ENCODE assay signal across 28 cellular contexts in the genomic region with DNA sequence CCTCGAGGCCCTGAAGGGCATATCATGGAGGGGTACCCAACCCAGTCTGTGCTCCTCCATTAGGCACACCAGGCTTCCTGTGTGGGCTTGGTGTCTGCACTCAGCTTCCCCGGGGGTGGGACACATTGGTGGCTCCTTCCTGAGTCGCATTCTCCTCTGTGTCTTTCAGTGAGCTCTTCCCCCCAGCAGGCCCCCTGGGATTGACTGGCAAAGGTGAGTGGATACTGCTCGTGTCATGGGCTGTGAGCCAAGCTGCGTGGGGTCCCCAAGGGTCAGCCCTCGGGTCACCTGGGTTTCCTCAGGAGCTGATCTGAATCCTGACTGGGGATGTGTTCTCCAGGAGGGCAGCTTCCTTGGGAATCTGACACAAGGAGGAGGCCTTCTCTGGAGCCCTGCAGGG.
DNase-seq lines count a peak whose midpoint lies in the region; ATAC-seq, FAIRE-seq and TF ChIP-seq lines count a peak whose summit lies in the region.
"Had no signal": no experiment of that assay in that cellular context is flagged by ENCODE, and none has a peak within 500 bp of the region (broad histone marks: within the 10 kb centered on the region; RNA-seq: fewer than 3 reads in every experiment).

No MANE protein-coding gene starts in this region.

- H3K4me3 ChIP-seq in right lobe of liver: no peak overlapping the region
- no peak overlapping the region for H3K4me3 ChIP-seq in HepG2 (replicated peaks in 1 of 3; ENCODE audit: insufficient read depth in 1 of 3, low read depth in 2 of 3, low read length in 3 of 3)
- no peak overlapping the region for H3K4me3 ChIP-seq in right cardiac atrium (ENCODE audit: low read length)
- no peak overlapping the region for H3K4me3 ChIP-seq in psoas muscle
- H3K4me3 ChIP-seq: A549; BLaER1 treated with 17β-estradiol and CSF1 and Interleukin-3, amounts not matched to agents 10 nM and 100 nM; GM12878 had no signal

- in situ Hi-C loops in HepG2 (cut with HindIII; ENCODE audit: extremely low pct_ligation_motif_present, low pct_unique_long_range_greater_than_20kb): no loop called here

- TF ChIP-seq EP300 in HepG2 (IDR thresholded peaks at IDR 0.05; ENCODE audit: low read depth in 2 of 2, low read length in 2 of 2) (no peak), HepG2 (CRISPR knock-in tag; IDR thresholded peaks at IDR 0.05; ENCODE audit: borderline replicate concordance) (no peak)

- FAIRE-seq in HepG2 (lab: Jason Lieb, UNC): no peak
- FAIRE-seq: A549, GM12878, H1 had no signal

- H3K36me3 ChIP-seq in right lobe of liver (no peaks in the 10 kb centered on the region), HepG2 (replicated peaks in 1 of 2; ENCODE audit: control insufficient read depth in 1 of 2, insufficient read depth in 2 of 2, low read length in 2 of 2) (no peaks in the 10 kb centered on the region), psoas muscle (ENCODE audit: insufficient read depth in 1 of 2, low read depth in 1 of 2) (no peaks in the 10 kb centered on the region)
- H3K36me3 ChIP-seq: BLaER1 treated with 17β-estradiol and CSF1 and Interleukin-3, amounts not matched to agents 10 nM and 100 nM had no signal

- DNase-seq in right lobe of liver (peak in 2 of 3 donors; percentile 1 to 28), HepG2 (ENCODE audit: low spot score) (no peak), right cardiac atrium (peak; percentile 3 to 28 (median 5)), psoas muscle (peak; percentile 1 to 21), NCI-H146 (lab: John Stamatoyannopoulos, UW) (no peak), COLO829 (ENCODE audit: low spot score) (no peak)
- DNase-seq in activated naive CD4-positive, alpha-beta T cell treated with Interleukin-2 at 50 U/mL for 16 hours: no peak
- DNase-seq: AML-193, DMS 273 treated with DMSO at 0.1 percent for 48 hours, DMS79, EL, GDM1, HCEC 1CT, NCI-H1048, NCI-H1417, NCI-H1694 treated with DMSO at 0.1 percent for 48 hours, NCI-H2081, NCI-H2227 treated with DMSO at 0.1 percent for 48 hours, NCI-H69, RPMI8226, SIG-M5, SK-N-SH had no signal

- CTCF ChIA-PET in HepG2 (lab: Yijun Ruan, JAX; ENCODE audit: low intra/inter-chr PET ratio, low total read pairs): no interaction called here

- H3K9me3 ChIP-seq in right lobe of liver (no peaks in the 10 kb centered on the region), HepG2 (ENCODE audit: low read length) (peaks cover 99% of the 10 kb centered on the region), right cardiac atrium (ENCODE audit: control insufficient read depth, low read length) (no peaks in the 10 kb centered on the region), psoas muscle (peaks cover 3% of the 10 kb centered on the region)
- H3K9me3 ChIP-seq: A549, SK-N-SH had no signal

- TF ChIP-seq CTCF in right lobe of liver (IDR thresholded peaks at IDR 0.05) (no peak), HepG2 (CRISPR knock-in tag; IDR thresholded peaks at IDR 0.05) (no peak), psoas muscle (IDR thresholded peaks at IDR 0.05) (no peak)

- H3K79me2 ChIP-seq in HepG2 (ENCODE audit: insufficient read depth, low read length): no peaks in the 10 kb centered on the region

- TF ChIP-seq RAD21 in HepG2 (CRISPR knock-in tag; IDR thresholded peaks at IDR 0.05): no peak

- no peaks in the 10 kb centered on the region for H3K4me1 ChIP-seq in right lobe of liver
- no peaks in the 10 kb centered on the region for H3K4me1 ChIP-seq in HepG2 (ENCODE audit: insufficient read depth, low read length)
- no peaks in the 10 kb centered on the region for H3K4me1 ChIP-seq in right cardiac atrium (ENCODE audit: control insufficient read depth, insufficient read depth, low read length)
- H3K4me1 ChIP-seq in psoas muscle: no peaks in the 10 kb centered on the region
- H3K4me1 ChIP-seq: A549; BLaER1 treated with 17β-estradiol and CSF1 and Interleukin-3, amounts not matched to agents 10 nM and 100 nM had no signal

- H3K27ac ChIP-seq in right lobe of liver (no peak overlapping the region), HepG2 (ENCODE audit: extremely low read length, insufficient read depth, low read length) (no peak overlapping the region), right cardiac atrium (ENCODE audit: low read length) (no peak overlapping the region), psoas muscle (no peak overlapping the region)
- H3K27ac ChIP-seq: A549; BLaER1 treated with 17β-estradiol and CSF1 and Interleukin-3, amounts not matched to agents 10 nM and 100 nM; HL-60 had no signal

- no peak for ATAC-seq in right lobe of liver
- no peak for ATAC-seq in HepG2
- no peak for ATAC-seq in right cardiac atrium
- no peak for ATAC-seq in psoas muscle
- ATAC-seq: A549; CD8-positive, alpha-beta T cell; GM12878 had no signal

- no peak overlapping the region for H3K9ac ChIP-seq in HepG2 (ENCODE audit: insufficient read depth, low read depth, low read length)
- H3K9ac ChIP-seq: BLaER1 treated with 17β-estradiol and CSF1 and Interleukin-3, amounts not matched to agents 10 nM and 100 nM; SK-N-SH had no signal

- no peaks in the 10 kb centered on the region for H4K20me1 ChIP-seq in HepG2 (ENCODE audit: insufficient read depth, low read length)
- H4K20me1 ChIP-seq: BLaER1 treated with 17β-estradiol and CSF1 and Interleukin-3, amounts not matched to agents 10 nM and 100 nM had no signal

- intact Hi-C loops in right lobe of liver (cut with DNase I) (no loop called here), HepG2 (cut with micrococcal nuclease; ENCODE audit: unreplicated experiment) (no loop called here), right cardiac atrium (cut with DNase I) (loop anchor here in 1 of 4 donors (1.0 kb wide), 1 partner anchor 11 kb away; no protein-coding TSS in a partner anchor), psoas muscle (cut with DNase I) (no loop called here)

- no peak overlapping the region for H3K4me2 ChIP-seq in HepG2 (ENCODE audit: low read depth, low read length)
- H3K4me2 ChIP-seq: A549; BLaER1 treated with 17β-estradiol and CSF1 and Interleukin-3, amounts not matched to agents 10 nM and 100 nM; SK-N-SH had no signal

- no TSS peak for BruUV-seq in HepG2 (replicated peaks; lab: Mats Ljungman, UMichigan)

- 51% methylated on average over 2 of the region's 6 CpGs for WGBS in right lobe of liver (ENCODE audit: insufficient coverage, low coverage, low lambda C conversion rate, missing lambda C conversion rate)
- WGBS in HepG2 (ENCODE audit: low lambda C conversion rate): 13% methylated on average over 3 of the region's 6 CpGs
- WGBS in right cardiac atrium: 79% methylated on average over 6 of the region's 6 CpGs
- WGBS in psoas muscle, 3 donors: 74 to 78% (median 75%) methylated on average over 6 of the region's 6 CpGs

- H2AFZ ChIP-seq in HepG2 (ENCODE audit: low read length): no peak overlapping the region

- TF ChIP-seq POLR2A in right lobe of liver (IDR thresholded peaks at IDR 0.05) (no peak), HepG2 (IDR thresholded peaks at IDR 0.05; ENCODE audit: insufficient read depth in 1 of 2, low read depth in 2 of 2, low read length in 2 of 2) (no peak)

- no peaks in the 10 kb centered on the region for H3K27me3 ChIP-seq in right lobe of liver
- H3K27me3 ChIP-seq in HepG2 (ENCODE audit: control insufficient read depth in 1 of 2, insufficient read depth in 2 of 2, low read length in 2 of 2): no peaks in the 10 kb centered on the region
- H3K27me3 ChIP-seq in right cardiac atrium (ENCODE audit: control insufficient read depth, insufficient read depth): no peaks in the 10 kb centered on the region
- no peaks in the 10 kb centered on the region for H3K27me3 ChIP-seq in psoas muscle (ENCODE audit: insufficient read depth in 3 of 3, low read length in 2 of 3)
- H3K27me3 ChIP-seq: BLaER1 treated with 17β-estradiol and CSF1 and Interleukin-3, amounts not matched to agents 10 nM and 100 nM had no signal

- POLR2A ChIA-PET in HepG2 (lab: Yijun Ruan, JAX): no interaction called here

TF ChIP-seq in HepG2, 621 proteins besides CTCF, POLR2A, EP300 and RAD21 (continues in another document):
- TF ChIP-seq, protein P1, sequence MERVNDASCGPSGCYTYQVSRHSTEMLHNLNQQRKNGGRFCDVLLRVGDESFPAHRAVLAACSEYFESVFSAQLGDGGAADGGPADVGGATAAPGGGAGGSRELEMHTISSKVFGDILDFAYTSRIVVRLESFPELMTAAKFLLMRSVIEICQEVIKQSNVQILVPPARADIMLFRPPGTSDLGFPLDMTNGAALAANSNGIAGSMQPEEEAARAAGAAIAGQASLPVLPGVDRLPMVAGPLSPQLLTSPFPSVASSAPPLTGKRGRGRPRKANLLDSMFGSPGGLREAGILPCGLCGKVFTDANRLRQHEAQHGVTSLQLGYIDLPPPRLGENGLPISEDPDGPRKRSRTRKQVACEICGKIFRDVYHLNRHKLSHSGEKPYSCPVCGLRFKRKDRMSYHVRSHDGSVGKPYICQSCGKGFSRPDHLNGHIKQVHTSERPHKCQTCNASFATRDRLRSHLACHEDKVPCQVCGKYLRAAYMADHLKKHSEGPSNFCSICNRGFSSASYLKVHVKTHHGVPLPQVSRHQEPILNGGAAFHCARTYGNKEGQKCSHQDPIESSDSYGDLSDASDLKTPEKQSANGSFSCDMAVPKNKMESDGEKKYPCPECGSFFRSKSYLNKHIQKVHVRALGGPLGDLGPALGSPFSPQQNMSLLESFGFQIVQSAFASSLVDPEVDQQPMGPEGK (CRISPR knock-in tag; IDR thresholded peaks at IDR 0.05): no peak
- no peak for TF ChIP-seq ARHGAP35 (CRISPR knock-in tag; IDR thresholded peaks at IDR 0.05; ENCODE audit: borderline replicate concordance)
- TF ChIP-seq, protein P2, sequence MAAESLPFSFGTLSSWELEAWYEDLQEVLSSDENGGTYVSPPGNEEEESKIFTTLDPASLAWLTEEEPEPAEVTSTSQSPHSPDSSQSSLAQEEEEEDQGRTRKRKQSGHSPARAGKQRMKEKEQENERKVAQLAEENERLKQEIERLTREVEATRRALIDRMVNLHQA (CRISPR knock-in tag; IDR thresholded peaks at IDR 0.05): no peak
- TF ChIP-seq ZNF713 (CRISPR knock-in tag; IDR thresholded peaks at IDR 0.05): no peak
- no peak for TF ChIP-seq SP4 (CRISPR knock-in tag; IDR thresholded peaks at IDR 0.05)
- no peak for TF ChIP-seq SNAPC2 (CRISPR knock-in tag; IDR thresholded peaks at IDR 0.05)
- no peak for TF ChIP-seq GATAD2A (CRISPR knock-in tag; IDR thresholded peaks at IDR 0.05)

Comparison
In these comparisons a context has a peak if more than half of its experiments do, and no peak if none do; other contexts are left out.
1. DNase-seq: peak in right lobe of liver (2 of 3), right cardiac atrium (3 of 3) and psoas muscle (2 of 2); none in HepG2 (single experiment), NCI-H146 (single experiment), COLO829 (single experiment) and activated naive CD4-positive, alpha-beta T cell treated with Interleukin-2 at 50 U/mL for 16 hours (single experiment).